Comparison of ENCODE assay signal across 11 cellular contexts in the genomic region with DNA sequence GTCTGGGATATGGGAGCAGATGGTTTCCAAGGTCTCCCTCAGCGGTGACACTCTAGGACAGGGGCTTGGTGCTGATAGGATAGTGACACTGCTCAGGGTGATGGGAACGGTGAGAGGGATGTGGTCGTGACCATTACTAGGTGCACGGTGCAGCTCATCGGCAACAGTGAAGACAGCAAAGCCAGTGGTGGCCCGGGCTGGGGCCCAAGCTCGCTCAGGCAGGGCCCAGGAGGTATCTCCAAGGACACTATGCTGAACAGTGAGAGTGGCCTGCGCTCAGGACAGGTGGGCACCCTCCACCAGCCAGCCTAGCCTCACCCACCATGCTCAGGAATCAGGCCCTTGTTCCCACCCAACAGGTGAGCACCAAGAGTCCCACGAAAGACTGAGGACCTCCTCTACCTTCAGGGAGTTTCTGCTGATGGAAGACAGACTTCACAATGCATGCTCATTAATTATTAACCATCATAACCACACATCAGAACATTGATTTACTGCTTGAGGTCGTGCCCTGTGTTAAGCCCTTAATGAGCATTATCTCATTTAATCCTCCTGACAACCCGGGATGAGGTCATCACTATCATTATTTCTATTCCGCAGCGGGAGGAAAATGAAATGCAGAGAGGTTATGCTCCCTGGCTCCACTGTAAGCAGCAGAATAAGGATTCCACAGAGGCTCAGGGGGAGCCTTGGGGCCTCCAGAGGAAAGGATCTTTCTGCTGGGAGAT.
DNase-seq lines count a peak whose midpoint lies in the region; TF ChIP-seq lines count a peak whose summit lies in the region.
"Had no signal": no experiment of that assay in that cellular context is flagged by ENCODE, and none has a peak within 500 bp of the region (broad histone marks: within the 10 kb centered on the region; RNA-seq: fewer than 3 reads in every experiment).

No MANE protein-coding gene starts in this region.

- H3K4me3 ChIP-seq in choroid plexus epithelial cell (ENCODE audit: low read depth, low read length): no peak overlapping the region
- H3K4me3 ChIP-seq: gastroesophageal sphincter, SK-N-MC had no signal

- H3K27ac Mint-ChIP-seq in T-helper 2 cell treated with Interferon-gamma antibody and Interleukin-4, amounts not matched to agents 5 μg/mL and 100 μg/mL, for 36 hours: no peak overlapping the region

- H3K36me3 Mint-ChIP-seq in T-helper 2 cell treated with Interferon-gamma antibody and Interleukin-4, amounts not matched to agents 5 μg/mL and 100 μg/mL, for 36 hours (ENCODE audit: low read depth): no peaks in the 10 kb centered on the region
- H3K36me3 Mint-ChIP-seq: naive thymus-derived CD8-positive, alpha-beta T cell had no signal

- peaks cover 71% of the 10 kb centered on the region for H3K4me1 Mint-ChIP-seq in T-helper 2 cell treated with Interferon-gamma antibody and Interleukin-4, amounts not matched to agents 5 μg/mL and 100 μg/mL, for 36 hours (ENCODE audit: low read depth)

- TF ChIP-seq CTCF in choroid plexus epithelial cell (conservative IDR thresholded peaks at IDR 0.05; ENCODE audit: low read depth, low read length): no peak
- TF ChIP-seq CTCF in GM10248 (IDR thresholded peaks at IDR 0.05; ENCODE audit: control extremely low read depth, extremely low read depth, low read depth, missing control alignments): no peak

- H3K27me3 Mint-ChIP-seq in T-helper 2 cell treated with Interferon-gamma antibody and Interleukin-4, amounts not matched to agents 5 μg/mL and 100 μg/mL, for 36 hours (ENCODE audit: low read depth): peaks cover 43% of the 10 kb centered on the region

- CTCF ChIA-PET in GM10248 (lab: Yijun Ruan, JAX): interaction anchor here (7.5 to 19.8 kb wide), 2 partner anchors 11 to 29 kb away, joined by 101 to 285 read pairs; no protein-coding TSS in a partner anchor

- intact Hi-C loops in posterior vena cava (cut with DNase I): no loop called here

- H3K4me3 Mint-ChIP-seq in T-helper 2 cell treated with Interferon-gamma antibody and Interleukin-4, amounts not matched to agents 5 μg/mL and 100 μg/mL, for 36 hours: peak overlapping the region; percentile 82

- POLR2A ChIA-PET in GM10248 (lab: Yijun Ruan, JAX): interaction anchor here (1.6 kb wide), 1 partner anchor 11 kb away, joined by 8 read pairs; no protein-coding TSS in a partner anchor

- H3K9me3 Mint-ChIP-seq in T-helper 2 cell treated with Interferon-gamma antibody and Interleukin-4, amounts not matched to agents 5 μg/mL and 100 μg/mL, for 36 hours: no peaks in the 10 kb centered on the region
- H3K9me3 Mint-ChIP-seq: naive thymus-derived CD8-positive, alpha-beta T cell had no signal

- DNase-seq in T-helper 2 cell treated with Interferon-gamma antibody and Interleukin-4, amounts not matched to agents 5 μg/mL and 100 μg/mL, for 36 hours (ENCODE audit: low spot score): no peak
- DNase-seq in T-helper 2 cell (no peak), NCI-H82 (lab: John Stamatoyannopoulos, UW) (peak; percentile 83), choroid plexus epithelial cell (ENCODE audit: low read depth) (peak; percentile 50), posterior vena cava (ENCODE audit: low spot score) (peak; percentile 31), GM10248 (ENCODE audit: extremely low spot score) (no peak), GOT3 (lab: John Stamatoyannopoulos, UW) (no peak), RPMI8226 (no peak)
- DNase-seq: naive thymus-derived CD8-positive, alpha-beta T cell had no signal

Comparison
In these comparisons a context has a peak if more than half of its experiments do, and no peak if none do; other contexts are left out.
1. DNase-seq: peak in NCI-H82 (single experiment), choroid plexus epithelial cell (single experiment) and posterior vena cava (single experiment); none in T-helper 2 cell treated with Interferon-gamma antibody and Interleukin-4, amounts not matched to agents 5 μg/mL and 100 μg/mL, for 36 hours (single experiment), T-helper 2 cell (0 of 5), GM10248 (single experiment), GOT3 (single experiment) and RPMI8226 (single experiment).